In genomic region chr2:84817239-84817655, GRCh38 we compare ENCODE assay signal across 9 cellular contexts.
DNase-seq lines count a peak whose midpoint lies in the region; ATAC-seq and TF ChIP-seq lines count a peak whose summit lies in the region.
"Had no signal": no experiment of that assay in that cellular context is flagged by ENCODE, and none has a peak within 500 bp of the region (broad histone marks: within the 10 kb centered on the region; RNA-seq: fewer than 3 reads in every experiment).

No MANE protein-coding gene starts in this region.

- CTCF ChIA-PET in CD4-positive, alpha-beta memory T cell (lab: Charles Lee; ENCODE audit: partially characterized antibody) = interaction anchor here (2.6 kb wide), 1 partner anchor 76 kb away, joined by 8 read pairs; no protein-coding TSS in a partner anchor

- no peaks in the 10 kb centered on the region for H3K27me3 Mint-ChIP-seq in CD4-positive, alpha-beta memory T cell

- H3K27me3 ChIP-seq in CD4-positive, alpha-beta memory T cell (ENCODE audit: insufficient read depth, low read length) = no peaks in the 10 kb centered on the region
- no peaks in the 10 kb centered on the region for H3K27me3 ChIP-seq in transverse colon

- POLR2A ChIA-PET in CD4-positive, alpha-beta memory T cell (lab: Charles Lee; ENCODE audit: partially characterized antibody) = interaction anchor here (0.7 to 1.3 kb wide), 3 partner anchors 11 to 109 kb away, joined by 3 to 5 read pairs (median 3); no protein-coding TSS in a partner anchor

- H3K4me3 ChIP-seq in CD4-positive, alpha-beta memory T cell (ENCODE audit: low read length in 2 of 2) = no peak overlapping the region
- no peak overlapping the region for H3K4me3 ChIP-seq in transverse colon

- intact Hi-C loops in CD4-positive, alpha-beta memory T cell (cut with micrococcal nuclease) = no loop called here
- intact Hi-C loops in transverse colon (cut with DNase I; ENCODE audit: low total_unique reads) = no loop called here

- peaks cover 19 to 22% of the 10 kb centered on the region in 2 donors for H3K36me3 Mint-ChIP-seq in CD4-positive, alpha-beta memory T cell

- peaks cover 0 to 2% (median 0%) of the 10 kb centered on the region in 8 donors for H3K9me3 Mint-ChIP-seq in CD4-positive, alpha-beta memory T cell

- peak overlapping the region in 4 of 8 donors; percentile 2 to 30 (median 9) for H3K4me3 Mint-ChIP-seq in CD4-positive, alpha-beta memory T cell

- peaks cover 24 to 76% (median 51%) of the 10 kb centered on the region in 4 donors for H3K4me1 Mint-ChIP-seq in CD4-positive, alpha-beta memory T cell

- no peak overlapping the region for H3K27ac ChIP-seq in CD4-positive, alpha-beta memory T cell (ENCODE audit: low read depth, low read length)
- H3K27ac ChIP-seq in transverse colon = no peak overlapping the region

- ATAC-seq in GM18868 (IDR thresholded peaks at IDR 0.05; ENCODE audit: unreplicated experiment) (peak; percentile 97), HG02610 (IDR thresholded peaks at IDR 0.05; ENCODE audit: unreplicated experiment) (peak; percentile 95), HG03558 (IDR thresholded peaks at IDR 0.05; ENCODE audit: extremely low read depth, unreplicated experiment) (peak; percentile 92), SK-N-SH treated with all-trans-retinoic acid at 6 μM for 48 hours (no peak)

- in situ Hi-C loops in transverse colon (cut with MboI; ENCODE audit: low pct_ligation_motif_present in 1 of 4, low pct_unique_long_range_greater_than_20kb in 1 of 4, low sequenced_read_pairs in 3 of 4) = no loop called here

- TF ChIP-seq EP300 in transverse colon (IDR thresholded peaks at IDR 0.05; ENCODE audit: low read depth) = no peak

- TF ChIP-seq POLR2A in transverse colon (IDR thresholded peaks at IDR 0.05) = no peak

- H3K36me3 ChIP-seq in CD4-positive, alpha-beta memory T cell (ENCODE audit: insufficient read depth, low read length) = no peaks in the 10 kb centered on the region
- H3K36me3 ChIP-seq in transverse colon = no peaks in the 10 kb centered on the region

- 73 to 95% methylated on average over 2 of the region's 2 CpGs for WGBS in transverse colon (ENCODE audit: low coverage in 1 of 2), 2 donors

- H3K9me3 ChIP-seq in CD4-positive, alpha-beta memory T cell (ENCODE audit: control insufficient read depth in 1 of 2, low read length in 2 of 2) = no peaks in the 10 kb centered on the region
- H3K9me3 ChIP-seq in transverse colon = no peaks in the 10 kb centered on the region

- TF ChIP-seq CTCF in transverse colon (IDR thresholded peaks at IDR 0.05) = no peak

- H3K27ac Mint-ChIP-seq in CD4-positive, alpha-beta memory T cell = peak overlapping the region; percentile 52 to 89 (median 76)

- no peak for DNase-seq in CD4-positive, alpha-beta memory T cell
- no peak for DNase-seq in DMS153 (lab: John Stamatoyannopoulos, UW)
- DNase-seq in stimulated activated naive CD4-positive, alpha-beta T cell treated with Interleukin-2 at 50 U/mL for 16 hours (lab: John Stamatoyannopoulos, UW) = no peak
- no peak for DNase-seq in transverse colon
- DNase-seq: NCI-H2171 treated with DMSO at 0.1 percent for 48 hours had no signal

- peaks cover 39% of the 10 kb centered on the region for H3K4me1 ChIP-seq in CD4-positive, alpha-beta memory T cell (ENCODE audit: insufficient read depth, low read length)
- no peaks in the 10 kb centered on the region for H3K4me1 ChIP-seq in transverse colon

TF ChIP-seq in SK-N-SH treated with all-trans-retinoic acid at 6 μM for 48 hours, 23 proteins besides CTCF, POLR2A, EP300 and RAD21 (continues in another document):
- TF ChIP-seq PATZ1 (CRISPR knock-in tag; IDR thresholded peaks at IDR 0.05; ENCODE audit: borderline replicate concordance) (no peak), CREB5 (CRISPR knock-in tag; IDR thresholded peaks at IDR 0.05; ENCODE audit: low read depth) (no peak), POU6F1 (CRISPR knock-in tag; IDR thresholded peaks at IDR 0.05; ENCODE audit: borderline replicate concordance, low read depth) (no peak), ZNF565 (CRISPR knock-in tag; conservative IDR thresholded peaks at IDR 0.05; ENCODE audit: low read depth) (no peak), CSDC2 (CRISPR knock-in tag; IDR thresholded peaks at IDR 0.05) (no peak), ZC3H10 (CRISPR knock-in tag; IDR thresholded peaks at IDR 0.05) (no peak), TSHZ2 (CRISPR knock-in tag; IDR thresholded peaks at IDR 0.05) (no peak), ISL1 (CRISPR knock-in tag; IDR thresholded peaks at IDR 0.05) (no peak), ZNF8 (CRISPR knock-in tag; IDR thresholded peaks at IDR 0.05) (no peak), PPARA (CRISPR knock-in tag; IDR thresholded peaks at IDR 0.05; ENCODE audit: borderline replicate concordance) (no peak), ARNTL (CRISPR knock-in tag; IDR thresholded peaks at IDR 0.05; ENCODE audit: borderline replicate concordance, low read depth) (no peak), ESRRG (CRISPR knock-in tag; IDR thresholded peaks at IDR 0.05) (no peak), ZNF70 (CRISPR knock-in tag; IDR thresholded peaks at IDR 0.05) (no peak)
